Comparison of ENCODE assay signal across 7 cellular contexts in genomic region chr6:89971338-89972023, GRCh38.
DNase-seq lines count a peak whose midpoint lies in the region; ATAC-seq, FAIRE-seq and TF ChIP-seq lines count a peak whose summit lies in the region.
"Not testable (repeated sequence)": the region's sequence is repeated elsewhere in the genome, so short reads cannot be mapped to it uniquely, and the experiment has no call there.

No MANE protein-coding gene starts in this region.

- TF ChIP-seq EP300 in K562 (IDR thresholded peaks at IDR 0.05; ENCODE audit: low read length), result not testable (repeated sequence)

- 20% methylated on average over 9 of the region's 9 CpGs for WGBS in K562 (ENCODE audit: insufficient coverage, low coverage, missing lambda C conversion rate)
- 75 to 84% methylated on average over 9 of the region's 9 CpGs for WGBS in pancreas, 2 donors

- H3K9me1 ChIP-seq in K562 (ENCODE audit: control insufficient read depth, insufficient read depth, low read length), result not testable (repeated sequence)

- not testable (repeated sequence) for H4K20me1 ChIP-seq in K562 (replicated peaks; ENCODE audit: control insufficient read depth, insufficient read depth, low read length)

- H3K4me1 ChIP-seq in K562 (replicated peaks in 1 of 2; ENCODE audit: control insufficient read depth in 2 of 2, insufficient read depth in 2 of 2, low read length in 2 of 2); pancreas: not testable (repeated sequence)
- peaks cover 0 to 15% of the 10 kb centered on the region in 2 donors for H3K4me1 ChIP-seq in naive thymus-derived CD4-positive, alpha-beta T cell (ENCODE audit: control insufficient read depth in 2 of 2, insufficient read depth in 2 of 2, low read length in 2 of 2)

- peak; percentile 3 for DNase-seq in NCI-H82 (lab: John Stamatoyannopoulos, UW)
- not testable (repeated sequence) for DNase-seq in activated CD4-positive, alpha-beta T cell treated with anti-CD3 and anti-CD28 coated beads for 36 hours; K562 (ENCODE audit: extremely low read depth in 1 of 4, low spot score in 3 of 4); naive thymus-derived CD4-positive, alpha-beta T cell; pancreas
- DNase-seq in stimulated activated naive B cell treated with anti-CD40 and anti-IgM and Interleukin-4, amounts not matched to agents 10 μg/mL and 1 μg/mL and 100 μg/mL, for 72 hours, result peak; percentile 19

- H3K4me3 Mint-ChIP-seq in activated CD4-positive, alpha-beta T cell treated with anti-CD3 and anti-CD28 coated beads for 36 hours; activated T-helper 17 cell treated with anti-CD3 and anti-CD28 coated beads, Interleukin-2, amount 50 U/mL, for 72 hours: not testable (repeated sequence)
- peak overlapping the region in 1 of 10 donors; percentile 34 for H3K4me3 Mint-ChIP-seq in naive thymus-derived CD4-positive, alpha-beta T cell
- peak overlapping the region; percentile 7 to 44 for H3K4me3 Mint-ChIP-seq in stimulated activated naive B cell treated with anti-CD40 and anti-IgM and Interleukin-4, amounts not matched to agents 10 μg/mL and 1 μg/mL and 100 μg/mL, for 72 hours

- not testable (repeated sequence) for BruUV-seq in K562 (replicated peaks; lab: Mats Ljungman, UMichigan)

- not testable (repeated sequence) for H3K9me3 Mint-ChIP-seq in activated CD4-positive, alpha-beta T cell treated with anti-CD3 and anti-CD28 coated beads for 36 hours (ENCODE audit: low read depth); activated T-helper 17 cell treated with anti-CD3 and anti-CD28 coated beads, Interleukin-2, amount 50 U/mL, for 72 hours; naive thymus-derived CD4-positive, alpha-beta T cell; stimulated activated naive B cell treated with anti-CD40 and anti-IgM and Interleukin-4, amounts not matched to agents 10 μg/mL and 1 μg/mL and 100 μg/mL, for 72 hours

- not testable (repeated sequence) for H3K27me3 Mint-ChIP-seq in activated CD4-positive, alpha-beta T cell treated with anti-CD3 and anti-CD28 coated beads for 36 hours; activated T-helper 17 cell treated with anti-CD3 and anti-CD28 coated beads, Interleukin-2, amount 50 U/mL, for 72 hours; naive thymus-derived CD4-positive, alpha-beta T cell; stimulated activated naive B cell treated with anti-CD40 and anti-IgM and Interleukin-4, amounts not matched to agents 10 μg/mL and 1 μg/mL and 100 μg/mL, for 72 hours

- not testable (repeated sequence) for H3K9ac ChIP-seq in K562 (ENCODE audit: insufficient read depth in 1 of 2, low read depth in 2 of 2, low read length in 2 of 2)

- in situ Hi-C loops in K562 (cut with MboI), result not testable (repeated sequence)

- CTCF ChIA-PET in activated CD4-positive, alpha-beta T cell treated with anti-CD3 and anti-CD28 coated beads for 36 hours (lab: Charles Lee), result interaction anchor here (1.9 to 2.2 kb wide), 2 partner anchors 26 to 31 kb away, joined by 6 to 10 read pairs; no protein-coding TSS in a partner anchor
- CTCF ChIA-PET in K562 (lab: Yijun Ruan, JAX; ENCODE audit: low intra/inter-chr PET ratio), result interaction anchor here (0.9 to 1.3 kb wide), 4 partner anchors 208 to 508 kb away, joined by 3 to 5 read pairs (median 4); no protein-coding TSS in a partner anchor
- CTCF ChIA-PET in naive thymus-derived CD4-positive, alpha-beta T cell (lab: Charles Lee), result interaction anchor here (0.6 to 1.8 kb wide), 5 partner anchors 31 to 508 kb away, joined by 3 to 5 read pairs (median 3); no protein-coding TSS in a partner anchor

- not testable (repeated sequence) for TF ChIP-seq CTCF in K562 (IDR thresholded peaks at IDR 0.05 in 2 of 3, conservative IDR thresholded peaks at IDR 0.05 in 1 of 3; ENCODE audit: insufficient read depth in 2 of 3, low read depth in 1 of 3, low read length in 3 of 3); pancreas (IDR thresholded peaks at IDR 0.05)

- not testable (repeated sequence) for H2AFZ ChIP-seq in K562 (ENCODE audit: low read depth, low read length)

- H3K27ac Mint-ChIP-seq in activated CD4-positive, alpha-beta T cell treated with anti-CD3 and anti-CD28 coated beads for 36 hours, result peak overlapping the region; percentile 79
- H3K27ac Mint-ChIP-seq in activated T-helper 17 cell treated with anti-CD3 and anti-CD28 coated beads, Interleukin-2, amount 50 U/mL, for 72 hours, result peak overlapping the region; percentile 6
- H3K27ac Mint-ChIP-seq in naive thymus-derived CD4-positive, alpha-beta T cell, result peak overlapping the region in 2 of 9 donors; percentile 25 to 86
- not testable (repeated sequence) for H3K27ac Mint-ChIP-seq in stimulated activated naive B cell treated with anti-CD40 and anti-IgM and Interleukin-4, amounts not matched to agents 10 μg/mL and 1 μg/mL and 100 μg/mL, for 72 hours

- intact Hi-C loops in activated CD4-positive, alpha-beta T cell treated with anti-CD3 and anti-CD28 coated beads for 36 hours (cut with DNase I, micrococcal nuclease), result loop anchor here in 1 of 2 experiments (2.0 kb wide), 1 partner anchor 15 kb away; no protein-coding TSS in a partner anchor
- intact Hi-C loops in K562 (cut with micrococcal nuclease), result loop anchor here (2.0 kb wide), 1 partner anchor 313 kb away; no protein-coding TSS in a partner anchor
- intact Hi-C loops in naive thymus-derived CD4-positive, alpha-beta T cell (cut with micrococcal nuclease), result loop anchor here (2.0 to 5.0 kb wide), 5 partner anchors 19 to 315 kb away; no protein-coding TSS in a partner anchor
- intact Hi-C loops in pancreas (cut with DNase I), result loop anchor here in 2 of 3 donors (5.0 to 10.0 kb wide), 2 partner anchors 423 to 426 kb away; no protein-coding TSS in a partner anchor

- peaks cover 68% of the 10 kb centered on the region for H3K36me3 Mint-ChIP-seq in activated CD4-positive, alpha-beta T cell treated with anti-CD3 and anti-CD28 coated beads for 36 hours (ENCODE audit: low read depth)
- H3K36me3 Mint-ChIP-seq in activated T-helper 17 cell treated with anti-CD3 and anti-CD28 coated beads, Interleukin-2, amount 50 U/mL, for 72 hours (ENCODE audit: low read depth), result peaks cover 57% of the 10 kb centered on the region
- peaks cover 5 to 18% (median 7%) of the 10 kb centered on the region in 5 donors for H3K36me3 Mint-ChIP-seq in naive thymus-derived CD4-positive, alpha-beta T cell
- H3K36me3 Mint-ChIP-seq in stimulated activated naive B cell treated with anti-CD40 and anti-IgM and Interleukin-4, amounts not matched to agents 10 μg/mL and 1 μg/mL and 100 μg/mL, for 72 hours, result peaks cover 35 to 66% of the 10 kb centered on the region in 2 donors

- not testable (repeated sequence) for H3K36me3 ChIP-seq in K562 (ENCODE audit: control insufficient read depth, insufficient read depth, low read length); pancreas
- H3K36me3 ChIP-seq in naive thymus-derived CD4-positive, alpha-beta T cell (ENCODE audit: control insufficient read depth in 2 of 3, insufficient read depth in 3 of 3, low read length in 3 of 3), result peaks cover 0 to 44% (median 0%) of the 10 kb centered on the region in 3 experiments

- FAIRE-seq in K562 (lab: Jason Lieb, UNC); pancreas (lab: Jason Lieb, UNC): not testable (repeated sequence)

- not testable (repeated sequence) for H3K4me2 ChIP-seq in K562 (ENCODE audit: insufficient read depth, low read length)

- TF ChIP-seq POLR2A in K562 (conservative IDR thresholded peaks at IDR 0.05), result not testable (repeated sequence)

- H3K4me1 Mint-ChIP-seq in activated CD4-positive, alpha-beta T cell treated with anti-CD3 and anti-CD28 coated beads for 36 hours, result peaks cover 54% of the 10 kb centered on the region
- peaks cover 29% of the 10 kb centered on the region for H3K4me1 Mint-ChIP-seq in activated T-helper 17 cell treated with anti-CD3 and anti-CD28 coated beads, Interleukin-2, amount 50 U/mL, for 72 hours
- peaks cover 10 to 53% (median 42%) of the 10 kb centered on the region in 7 donors for H3K4me1 Mint-ChIP-seq in naive thymus-derived CD4-positive, alpha-beta T cell
- H3K4me1 Mint-ChIP-seq in stimulated activated naive B cell treated with anti-CD40 and anti-IgM and Interleukin-4, amounts not matched to agents 10 μg/mL and 1 μg/mL and 100 μg/mL, for 72 hours, result peaks cover 25 to 29% of the 10 kb centered on the region in 2 donors

- not testable (repeated sequence) for TF ChIP-seq RAD21 in K562 (CRISPR knock-in tag; conservative IDR thresholded peaks at IDR 0.05 in 1 of 2, IDR thresholded peaks at IDR 0.05 in 1 of 2)

- peaks cover 0 to 17% of the 10 kb centered on the region in 2 experiments; a peak in 1 of 5 replicates for H3K27me3 ChIP-seq in K562 (ENCODE audit: control insufficient read depth in 2 of 2, insufficient read depth in 2 of 2, low read length in 2 of 2)
- H3K27me3 ChIP-seq in naive thymus-derived CD4-positive, alpha-beta T cell (ENCODE audit: control insufficient read depth in 2 of 2, insufficient read depth in 2 of 2, low read length in 2 of 2); pancreas: not testable (repeated sequence)

- ATAC-seq in activated CD4-positive, alpha-beta T cell treated with anti-CD3 and anti-CD28 coated beads for 36 hours; activated T-helper 17 cell treated with anti-CD3 and anti-CD28 coated beads, Interleukin-2, amount 50 U/mL, for 72 hours (replicated peaks); K562; naive thymus-derived CD4-positive, alpha-beta T cell; pancreas: not testable (repeated sequence)
- peak; percentile 25 to 33 for ATAC-seq in stimulated activated naive B cell treated with anti-CD40 and anti-IgM and Interleukin-4, amounts not matched to agents 10 μg/mL and 1 μg/mL and 100 μg/mL, for 72 hours (replicated peaks)

- H3K27ac ChIP-seq in K562 (ENCODE audit: extremely low read depth, low read depth, low read length), result not testable (repeated sequence)
- peak overlapping the region; percentile 7 for H3K27ac ChIP-seq in naive thymus-derived CD4-positive, alpha-beta T cell (ENCODE audit: low read depth, low read length)
- H3K27ac ChIP-seq in pancreas, result peak overlapping the region in 3 of 4 donors; percentile 42 to 62 (median 61)

- H3K4me3 ChIP-seq in K562; naive thymus-derived CD4-positive, alpha-beta T cell (ENCODE audit: low read length); pancreas: not testable (repeated sequence)

- POLR2A ChIA-PET in activated CD4-positive, alpha-beta T cell treated with anti-CD3 and anti-CD28 coated beads for 36 hours (lab: Charles Lee); naive thymus-derived CD4-positive, alpha-beta T cell (lab: Charles Lee): not testable (repeated sequence)
- POLR2A ChIA-PET in K562 (lab: Yijun Ruan, JAX), result interaction anchor here (0.5 to 0.9 kb wide), 3 partner anchors 15 to 515 kb away, joined by 3 read pairs; no protein-coding TSS in a partner anchor

- not testable (repeated sequence) for H3K79me2 ChIP-seq in K562 (ENCODE audit: control insufficient read depth, insufficient read depth, low read length)

- H3K9me3 ChIP-seq in K562 (replicated peaks; ENCODE audit: control insufficient read depth, insufficient read depth, low read depth, low read length); naive thymus-derived CD4-positive, alpha-beta T cell (ENCODE audit: control insufficient read depth in 2 of 3, low read length in 3 of 3); pancreas: not testable (repeated sequence)
